Comparison of ENCODE assay signal across 1 cellular context in genomic region chr20:31543966-31544598, GRCh38.
TF ChIP-seq lines count a peak whose summit lies in the region.

No MANE protein-coding gene starts in this region.

TF ChIP-seq in PFSK-1, 5 proteins besides CTCF, POLR2A, EP300 and RAD21 (continued from another document):
- no peak for TF ChIP-seq REST (IDR thresholded peaks at IDR 0.05; ENCODE audit: insufficient read depth in 1 of 2, low read depth in 2 of 2, low read length in 2 of 2)
